Comparison of ENCODE assay signal across 15 cellular contexts in genomic region chr7:1052031-1052818, GRCh38. TPM values are rescaled to one million over a fixed set of nuclear protein-coding genes. Genes with fewer than 3 reads are reported as not detected.
DNase-seq lines count a peak whose midpoint lies in the region; ATAC-seq and TF ChIP-seq lines count a peak whose summit lies in the region.
"Had no signal": no experiment of that assay in that cellular context is flagged by ENCODE, and none has a peak within 500 bp of the region (broad histone marks: within the 10 kb centered on the region; RNA-seq: fewer than 3 reads in every experiment).

No MANE protein-coding gene starts in this region.

- H3K9me3 ChIP-seq in left ventricle myocardium inferior (replicated peaks), result no peaks in the 10 kb centered on the region
- H3K9me3 ChIP-seq: A549 had no signal

- H3K4me3 Mint-ChIP-seq in activated CD4-positive, alpha-beta T cell treated with anti-CD3 and anti-CD28 coated beads, Interleukin-2, amount 10 ng/mL, durations not matched to agents 24 days and 14 days, result no peak overlapping the region
- H3K4me3 Mint-ChIP-seq in stimulated activated naive CD8-positive, alpha-beta T cell treated with anti-CD3 and anti-CD28 coated beads, Interleukin-15, amount 100 ng/mL, for 72 hours, result no peak overlapping the region
- H3K4me3 Mint-ChIP-seq: activated CD4-positive, alpha-beta memory T cell treated with anti-CD3 and anti-CD28 coated beads for 36 hours; activated naive CD8-positive, alpha-beta T cell treated with anti-CD3 and anti-CD28 coated beads, Interleukin-2, amount 10 ng/mL, durations not matched to agents 7 days and 5 days had no signal

- H3K9me3 Mint-ChIP-seq in activated CD4-positive, alpha-beta T cell treated with anti-CD3 and anti-CD28 coated beads, Interleukin-2, amount 10 ng/mL, durations not matched to agents 24 days and 14 days, result no peaks in the 10 kb centered on the region
- no peaks in the 10 kb centered on the region for H3K9me3 Mint-ChIP-seq in stimulated activated naive CD8-positive, alpha-beta T cell treated with anti-CD3 and anti-CD28 coated beads, Interleukin-15, amount 100 ng/mL, for 72 hours
- H3K9me3 Mint-ChIP-seq: activated CD4-positive, alpha-beta memory T cell treated with anti-CD3 and anti-CD28 coated beads for 36 hours; activated naive CD8-positive, alpha-beta T cell treated with anti-CD3 and anti-CD28 coated beads, Interleukin-2, amount 10 ng/mL, durations not matched to agents 7 days and 5 days; naive thymus-derived CD8-positive, alpha-beta T cell had no signal

- H3K36me3 ChIP-seq in left ventricle myocardium inferior, result no peaks in the 10 kb centered on the region
- H3K36me3 ChIP-seq in rectal smooth muscle tissue (ENCODE audit: control insufficient read depth, insufficient read depth, low read length), result no peaks in the 10 kb centered on the region

- TF ChIP-seq CTCF in left ventricle myocardium inferior (IDR thresholded peaks at IDR 0.05; ENCODE audit: borderline replicate concordance), result no peak

- no peaks in the 10 kb centered on the region for H3K27me3 ChIP-seq in left ventricle myocardium inferior (ENCODE audit: low read depth)
- H3K27me3 ChIP-seq in rectal smooth muscle tissue (ENCODE audit: control insufficient read depth, insufficient read depth, low read length), result no peaks in the 10 kb centered on the region

- H3K4me1 ChIP-seq in left ventricle myocardium inferior (peaks cover 99% of the 10 kb centered on the region), rectal smooth muscle tissue (ENCODE audit: control insufficient read depth, insufficient read depth, low read length) (peaks cover 28% of the 10 kb centered on the region)
- H3K4me1 ChIP-seq: A549 had no signal

- intact Hi-C loops in Right ventricle myocardium inferior (cut with DNase I), result loop anchor here (10.0 kb wide), 1 partner anchor 403 kb away; the partner anchor contains the start of gene MICALL2
- intact Hi-C loops in cardiac septum (cut with DNase I), result no loop called here
- intact Hi-C loops in left ventricle myocardium inferior (cut with micrococcal nuclease), result no loop called here
- intact Hi-C loops in activated CD4-positive, alpha-beta T cell treated with anti-CD3 and anti-CD28 coated beads, Interleukin-2, amount 10 ng/mL, durations not matched to agents 24 days and 14 days (cut with micrococcal nuclease), result no loop called here

- H3K4me3 ChIP-seq in left ventricle myocardium inferior (no peak overlapping the region), rectal smooth muscle tissue (ENCODE audit: low read length) (no peak overlapping the region)
- H3K4me3 ChIP-seq: A549 had no signal

- H3K27ac Mint-ChIP-seq in activated CD4-positive, alpha-beta T cell treated with anti-CD3 and anti-CD28 coated beads, Interleukin-2, amount 10 ng/mL, durations not matched to agents 24 days and 14 days, result no peak overlapping the region
- peak overlapping the region in 1 of 2 donors; percentile 44 for H3K27ac Mint-ChIP-seq in stimulated activated naive CD8-positive, alpha-beta T cell treated with anti-CD3 and anti-CD28 coated beads, Interleukin-15, amount 100 ng/mL, for 72 hours
- H3K27ac Mint-ChIP-seq: activated CD4-positive, alpha-beta memory T cell treated with anti-CD3 and anti-CD28 coated beads for 36 hours; activated naive CD8-positive, alpha-beta T cell treated with anti-CD3 and anti-CD28 coated beads, Interleukin-2, amount 10 ng/mL, durations not matched to agents 7 days and 5 days had no signal

- H3K36me3 Mint-ChIP-seq in activated CD4-positive, alpha-beta T cell treated with anti-CD3 and anti-CD28 coated beads, Interleukin-2, amount 10 ng/mL, durations not matched to agents 24 days and 14 days (ENCODE audit: low read depth), result no peaks in the 10 kb centered on the region
- H3K36me3 Mint-ChIP-seq: activated CD4-positive, alpha-beta memory T cell treated with anti-CD3 and anti-CD28 coated beads for 36 hours; activated naive CD8-positive, alpha-beta T cell treated with anti-CD3 and anti-CD28 coated beads, Interleukin-2, amount 10 ng/mL, durations not matched to agents 7 days and 5 days; naive thymus-derived CD8-positive, alpha-beta T cell had no signal

- H3K27ac ChIP-seq in left ventricle myocardium inferior (replicated peaks), result peak overlapping the region; percentile 88
- H3K27ac ChIP-seq in rectal smooth muscle tissue (ENCODE audit: low read depth, low read length), result peak overlapping the region; percentile 50
- H3K27ac ChIP-seq: A549 had no signal

- peaks cover 37% of the 10 kb centered on the region for H3K4me1 Mint-ChIP-seq in activated CD4-positive, alpha-beta T cell treated with anti-CD3 and anti-CD28 coated beads, Interleukin-2, amount 10 ng/mL, durations not matched to agents 24 days and 14 days
- H3K4me1 Mint-ChIP-seq in stimulated activated naive CD8-positive, alpha-beta T cell treated with anti-CD3 and anti-CD28 coated beads, Interleukin-15, amount 100 ng/mL, for 72 hours, result peaks cover 76% of the 10 kb centered on the region

- peak; percentile 70 for DNase-seq in Right ventricle myocardium inferior (ENCODE audit: missing footprints)
- no peak for DNase-seq in cardiac septum (ENCODE audit: low spot score)
- peak; percentile 48 for DNase-seq in left ventricle myocardium inferior
- DNase-seq in NCI-H774 (lab: John Stamatoyannopoulos, UW), result no peak
- no peak for DNase-seq in erythroblast (lab: John Stamatoyannopoulos, UW)
- no peak for DNase-seq in activated CD4-positive, alpha-beta T cell treated with anti-CD3 and anti-CD28 coated beads, Interleukin-2, amount 10 ng/mL, durations not matched to agents 24 days and 14 days
- DNase-seq in stimulated activated naive CD8-positive, alpha-beta T cell treated with anti-CD3 and anti-CD28 coated beads, Interleukin-15, amount 100 ng/mL, for 72 hours, result no peak
- DNase-seq: activated CD4-positive, alpha-beta memory T cell treated with anti-CD3 and anti-CD28 coated beads for 36 hours; activated naive CD8-positive, alpha-beta T cell treated with anti-CD3 and anti-CD28 coated beads, Interleukin-2, amount 10 ng/mL, durations not matched to agents 7 days and 5 days; NCI-H2081; stimulated activated CD4-positive, alpha-beta T cell treated with anti-CD3 and anti-CD28 coated beads, Interleukin-15, amount 100 ng/mL, for 24 hours; T-helper 2 cell had no signal

- TF ChIP-seq POLR2A in erythroblast (IDR thresholded peaks at IDR 0.05; ENCODE audit: low read length), result no peak

- no peaks in the 10 kb centered on the region for H3K27me3 Mint-ChIP-seq in activated CD4-positive, alpha-beta T cell treated with anti-CD3 and anti-CD28 coated beads, Interleukin-2, amount 10 ng/mL, durations not matched to agents 24 days and 14 days
- H3K27me3 Mint-ChIP-seq in stimulated activated naive CD8-positive, alpha-beta T cell treated with anti-CD3 and anti-CD28 coated beads, Interleukin-15, amount 100 ng/mL, for 72 hours, result no peaks in the 10 kb centered on the region
- H3K27me3 Mint-ChIP-seq: activated CD4-positive, alpha-beta memory T cell treated with anti-CD3 and anti-CD28 coated beads for 36 hours; activated naive CD8-positive, alpha-beta T cell treated with anti-CD3 and anti-CD28 coated beads, Interleukin-2, amount 10 ng/mL, durations not matched to agents 7 days and 5 days; naive thymus-derived CD8-positive, alpha-beta T cell had no signal

- ATAC-seq in Right ventricle myocardium inferior, result peak; percentile 28
- no peak for ATAC-seq in stimulated activated naive CD8-positive, alpha-beta T cell treated with anti-CD3 and anti-CD28 coated beads, Interleukin-15, amount 100 ng/mL, for 72 hours
- ATAC-seq: A549; naive thymus-derived CD8-positive, alpha-beta T cell had no signal

- H3K9ac ChIP-seq in rectal smooth muscle tissue (ENCODE audit: low read length), result no peak overlapping the region

RNA-seq across cellular contexts. Expression of gene GPR146, which starts 7.9 kb away (rescaled TPM):
- total RNA-seq in Right ventricle myocardium inferior (30.6 TPM), cardiac septum (12.6 TPM), left ventricle myocardium inferior (29.8 TPM)
- total RNA-seq in activated CD4-positive, alpha-beta T cell treated with anti-CD3 and anti-CD28 coated beads, Interleukin-2, amount 10 ng/mL, durations not matched to agents 24 days and 14 days, result 2.5 and 4.1 TPM in 2 replicates

RNA-seq across cellular contexts. Expression of gene GPER1, which starts 35.7 kb away (rescaled TPM):
- total RNA-seq in Right ventricle myocardium inferior, result 3.6 TPM
- 2.9 TPM for total RNA-seq in cardiac septum
- total RNA-seq in left ventricle myocardium inferior, result 3.0 TPM
- total RNA-seq in activated CD4-positive, alpha-beta T cell treated with anti-CD3 and anti-CD28 coated beads, Interleukin-2, amount 10 ng/mL, durations not matched to agents 24 days and 14 days, result 0.09 TPM in 1 of 2 replicates, not detected in the other

Comparison
In these comparisons a context has a peak if more than half of its experiments do, and no peak if none do; other contexts are left out.
1. DNase-seq: peak in Right ventricle myocardium inferior (single experiment) and left ventricle myocardium inferior (single experiment); none in cardiac septum (single experiment), NCI-H774 (single experiment), erythroblast (0 of 2), activated CD4-positive, alpha-beta T cell treated with anti-CD3 and anti-CD28 coated beads, Interleukin-2, amount 10 ng/mL, durations not matched to agents 24 days and 14 days (single experiment) and stimulated activated naive CD8-positive, alpha-beta T cell treated with anti-CD3 and anti-CD28 coated beads, Interleukin-15, amount 100 ng/mL, for 72 hours (0 of 2).